Comparison of ENCODE assay signal across 23 cellular contexts in genomic region chr4:26010266-26010665, GRCh38.
"Had no signal": no experiment of that assay in that cellular context is flagged by ENCODE, and none has a peak within 500 bp of the region (broad histone marks: within the 10 kb centered on the region; RNA-seq: fewer than 3 reads in every experiment).

No MANE protein-coding gene starts in this region.

- H3K36me3 Mint-ChIP-seq: neural progenitor cell; stimulated activated effector memory CD8-positive, alpha-beta T cell treated with anti-CD3 and anti-CD28 coated beads, Interleukin-12 subunit alpha, Interleukin-12 subunit beta, amount 100 ng/mL, for 72 hours had no signal

- H3K4me3 Mint-ChIP-seq: natural killer cell treated with Interleukin-12 subunit alpha and Interleukin-12 subunit beta and Interleukin-15 and Interleukin-18, amount 100 ng/mL, for 72 hours; neural progenitor cell; stimulated activated effector memory CD8-positive, alpha-beta T cell treated with anti-CD3 and anti-CD28 coated beads, Interleukin-12 subunit alpha, Interleukin-12 subunit beta, amount 100 ng/mL, for 72 hours had no signal

- H3K4me3 ChIP-seq: dorsolateral prefrontal cortex, gastrocnemius medialis, lung, neural progenitor cell, pancreas, smooth muscle cell, testis, tibial nerve, upper lobe of right lung, vagina had no signal

- H3K4me1 Mint-ChIP-seq: neural progenitor cell had no signal

- H3K27ac Mint-ChIP-seq: natural killer cell treated with Interleukin-12 subunit alpha and Interleukin-12 subunit beta and Interleukin-15 and Interleukin-18, amount 100 ng/mL, for 72 hours; neural progenitor cell; progenitor cell of endocrine pancreas; stimulated activated effector memory CD8-positive, alpha-beta T cell treated with anti-CD3 and anti-CD28 coated beads, Interleukin-12 subunit alpha, Interleukin-12 subunit beta, amount 100 ng/mL, for 72 hours had no signal

- DNase-seq: cortex of kidney; dorsolateral prefrontal cortex; effector memory CD4-positive, alpha-beta T cell; gastrocnemius medialis; left colon; left ventricle myocardium superior; mesenchymal stem cell; midbrain; occipital lobe; pancreas; right cardiac atrium; stimulated activated CD4-positive, alpha-beta T cell treated with anti-CD3 and anti-CD28 coated beads, Interleukin-2, amount 100 ng/mL, for 48 hours; stimulated activated naive CD8-positive, alpha-beta T cell treated with anti-CD3 and anti-CD28 coated beads, Interleukin-15, Interleukin-2, amounts not matched to agents 100 U/mL and 50 U/mL, for 24 hours; testis; upper lobe of right lung had no signal
